26 cellular contexts compared by ENCODE assay signal in the genomic region with DNA sequence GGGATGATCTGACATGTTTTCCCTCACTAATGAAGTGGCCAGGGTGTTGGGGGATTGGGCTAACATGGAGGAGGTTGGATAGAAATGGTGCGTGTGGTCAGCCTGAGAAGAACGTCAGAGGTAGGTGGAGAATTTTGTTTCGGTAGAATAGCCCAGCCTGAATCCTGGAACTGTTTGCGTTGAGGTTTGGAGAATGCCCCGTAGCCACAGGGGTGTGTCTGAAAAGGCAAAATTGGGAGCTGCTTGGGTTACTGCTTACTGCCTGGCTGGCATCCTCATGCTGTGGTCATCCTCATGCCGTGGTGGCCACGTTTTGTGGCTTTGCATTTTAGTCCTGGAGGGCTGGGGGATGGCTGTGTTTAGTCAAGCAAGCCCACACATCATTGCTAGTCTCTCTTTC.
DNase-seq lines count a peak whose midpoint lies in the region; ATAC-seq, FAIRE-seq and TF ChIP-seq lines count a peak whose summit lies in the region.
"Had no signal": no experiment of that assay in that cellular context is flagged by ENCODE, and none has a peak within 500 bp of the region (broad histone marks: within the 10 kb centered on the region; RNA-seq: fewer than 3 reads in every experiment).

No MANE protein-coding gene starts in this region.

- no peak overlapping the region for H3K9ac ChIP-seq in muscle layer of colon (ENCODE audit: low read length)
- H3K9ac ChIP-seq: GM23248, parathyroid adenoma had no signal

- CTCF ChIA-PET in activated CD4-positive, alpha-beta T cell treated with anti-CD3 and anti-CD28 coated beads for 36 hours (lab: Charles Lee), result interaction anchor here (0.6 kb wide), 1 partner anchor 138 kb away, joined by 3 read pairs; no protein-coding TSS in a partner anchor

- FAIRE-seq in RCC 7860 (lab: Jason Lieb, UNC), result peak; percentile 77
- FAIRE-seq: islet of Langerhans, urothelium cell line had no signal

- H3K4me3 ChIP-seq in dorsolateral prefrontal cortex (peak overlapping the region in 37 of 59 donors; percentile 0 to 45 (median 30)), muscle layer of colon (ENCODE audit: low read depth in 1 of 2, low read length in 2 of 2) (peak overlapping the region in 1 of 2 donors; percentile 35), testis (peak overlapping the region; percentile 17 to 54)
- H3K4me3 ChIP-seq: GM23248, MG63 had no signal

- H3K4me1 Mint-ChIP-seq in activated CD4-positive, alpha-beta T cell treated with anti-CD3 and anti-CD28 coated beads for 36 hours, result no peaks in the 10 kb centered on the region
- H3K4me1 Mint-ChIP-seq: memory B cell, natural killer cell had no signal

- intact Hi-C loops in dorsolateral prefrontal cortex (cut with DNase I) (no loop called here), testis (cut with DNase I; ENCODE audit: low total_unique reads) (no loop called here)
- intact Hi-C loops in activated CD4-positive, alpha-beta T cell treated with anti-CD3 and anti-CD28 coated beads for 36 hours (cut with DNase I, micrococcal nuclease), result no loop called here

- H3K36me3 ChIP-seq in muscle layer of colon (ENCODE audit: insufficient read depth, low read length) (no peaks in the 10 kb centered on the region), testis (ENCODE audit: low read depth, missing control alignments) (no peaks in the 10 kb centered on the region)
- H3K36me3 ChIP-seq: MG63 had no signal

- H3K9me3 ChIP-seq in muscle layer of colon (ENCODE audit: low read length) (no peaks in the 10 kb centered on the region), testis (no peaks in the 10 kb centered on the region)
- H3K9me3 ChIP-seq: MG63 had no signal

- POLR2A ChIA-PET in activated CD4-positive, alpha-beta T cell treated with anti-CD3 and anti-CD28 coated beads for 36 hours (lab: Charles Lee), result no interaction called here

- TF ChIP-seq CTCF in dorsolateral prefrontal cortex (IDR thresholded peaks at IDR 0.05 in 54 of 56, conservative IDR thresholded peaks at IDR 0.05 in 2 of 56; ENCODE audit: low read depth in 1 of 56, partially characterized antibody in 56 of 56), result no peak
- no peak for TF ChIP-seq CTCF in testis (IDR thresholded peaks at IDR 0.05)

- H3K27me3 ChIP-seq in dorsolateral prefrontal cortex (no peaks in the 10 kb centered on the region), muscle layer of colon (ENCODE audit: control insufficient read depth in 1 of 2, insufficient read depth in 2 of 2, low read length in 2 of 2) (no peaks in the 10 kb centered on the region), testis (no peaks in the 10 kb centered on the region)
- H3K27me3 ChIP-seq: MG63 had no signal

- H3K4me3 Mint-ChIP-seq in activated CD4-positive, alpha-beta T cell treated with anti-CD3 and anti-CD28 coated beads for 36 hours, result no peak overlapping the region
- H3K4me3 Mint-ChIP-seq: memory B cell, natural killer cell had no signal

- H3K27ac Mint-ChIP-seq in activated CD4-positive, alpha-beta T cell treated with anti-CD3 and anti-CD28 coated beads for 36 hours, result no peak overlapping the region
- H3K27ac Mint-ChIP-seq: activated T-helper 2 cell treated with anti-CD3 and anti-CD28 coated beads, Interferon-gamma antibody, Interleukin-2, Interleukin-4, amounts not matched to agents 10 μg/mL and 5 μg/mL and 100 μg/mL, durations not matched to agents 14 hours and 24 hours and 36 hours; memory B cell; natural killer cell had no signal

- ATAC-seq in GM21529 (IDR thresholded peaks at IDR 0.05; ENCODE audit: unreplicated experiment), result no peak
- no peak for ATAC-seq in activated CD4-positive, alpha-beta T cell treated with anti-CD3 and anti-CD28 coated beads for 36 hours
- ATAC-seq in HG02938 (IDR thresholded peaks at IDR 0.05; ENCODE audit: unreplicated experiment), result no peak
- no peak for ATAC-seq in GM18517 (IDR thresholded peaks at IDR 0.05; ENCODE audit: unreplicated experiment)
- ATAC-seq: natural killer cell had no signal

- H3K27me3 Mint-ChIP-seq in activated CD4-positive, alpha-beta T cell treated with anti-CD3 and anti-CD28 coated beads for 36 hours, result no peaks in the 10 kb centered on the region

- peak overlapping the region in 18 of 59 donors; percentile 0 to 43 (median 19) for H3K27ac ChIP-seq in dorsolateral prefrontal cortex
- peak overlapping the region; percentile 29 for H3K27ac ChIP-seq in muscle layer of colon (ENCODE audit: low read depth, low read length)
- peak overlapping the region; percentile 63 to 72 for H3K27ac ChIP-seq in testis
- H3K27ac ChIP-seq: C4-2B, GM23248, parathyroid adenoma had no signal

- H3K9me3 Mint-ChIP-seq in activated CD4-positive, alpha-beta T cell treated with anti-CD3 and anti-CD28 coated beads for 36 hours (ENCODE audit: low read depth), result no peaks in the 10 kb centered on the region
- H3K9me3 Mint-ChIP-seq: activated T-helper 2 cell treated with anti-CD3 and anti-CD28 coated beads, Interferon-gamma antibody, Interleukin-2, Interleukin-4, amounts not matched to agents 10 μg/mL and 5 μg/mL and 100 μg/mL, durations not matched to agents 14 hours and 24 hours and 36 hours had no signal

- H3K36me3 Mint-ChIP-seq in activated CD4-positive, alpha-beta T cell treated with anti-CD3 and anti-CD28 coated beads for 36 hours (ENCODE audit: low read depth), result no peaks in the 10 kb centered on the region
- H3K36me3 Mint-ChIP-seq: memory B cell, natural killer cell had no signal

- no peak for TF ChIP-seq POLR2A in testis (IDR thresholded peaks at IDR 0.05)

- DNase-seq in RCC 7860 (ENCODE audit: low spot score), result peak; percentile 44
- DNase-seq in dorsolateral prefrontal cortex, result no peak
- DNase-seq in testis, result peak; percentile 35
- DNase-seq in activated CD4-positive, alpha-beta T cell treated with anti-CD3 and anti-CD28 coated beads for 36 hours, result no peak
- DNase-seq: ACHN; activated CD4-positive, alpha-beta T cell treated with anti-CD3 and anti-CD28 coated beads for 48 hours; cortex of kidney; DMS 273 treated with DMSO at 0.1 percent for 48 hours; foreskin melanocyte; GDM1; GM23248; MG63; natural killer cell; NCI-H1436; NCI-H69; stimulated activated naive CD4-positive, alpha-beta T cell treated with Interleukin-2 at 50 U/mL for 16 hours had no signal

- H3K4me1 ChIP-seq in muscle layer of colon (ENCODE audit: insufficient read depth, low read length), result peaks cover 29% of the 10 kb centered on the region
- H3K4me1 ChIP-seq in testis, result peaks cover 8% of the 10 kb centered on the region

- WGBS in testis, 2 donors, result 63 to 84% methylated on average over 7 of the region's 7 CpGs

Comparison
In these comparisons a context has a peak if more than half of its experiments do, and no peak if none do; other contexts are left out.
1. DNase-seq: peak in RCC 7860 (single experiment) and testis (single experiment); none in dorsolateral prefrontal cortex (0 of 10) and activated CD4-positive, alpha-beta T cell treated with anti-CD3 and anti-CD28 coated beads for 36 hours (single experiment).